ENCODE assay signal across 8 cellular contexts in the genomic region with DNA sequence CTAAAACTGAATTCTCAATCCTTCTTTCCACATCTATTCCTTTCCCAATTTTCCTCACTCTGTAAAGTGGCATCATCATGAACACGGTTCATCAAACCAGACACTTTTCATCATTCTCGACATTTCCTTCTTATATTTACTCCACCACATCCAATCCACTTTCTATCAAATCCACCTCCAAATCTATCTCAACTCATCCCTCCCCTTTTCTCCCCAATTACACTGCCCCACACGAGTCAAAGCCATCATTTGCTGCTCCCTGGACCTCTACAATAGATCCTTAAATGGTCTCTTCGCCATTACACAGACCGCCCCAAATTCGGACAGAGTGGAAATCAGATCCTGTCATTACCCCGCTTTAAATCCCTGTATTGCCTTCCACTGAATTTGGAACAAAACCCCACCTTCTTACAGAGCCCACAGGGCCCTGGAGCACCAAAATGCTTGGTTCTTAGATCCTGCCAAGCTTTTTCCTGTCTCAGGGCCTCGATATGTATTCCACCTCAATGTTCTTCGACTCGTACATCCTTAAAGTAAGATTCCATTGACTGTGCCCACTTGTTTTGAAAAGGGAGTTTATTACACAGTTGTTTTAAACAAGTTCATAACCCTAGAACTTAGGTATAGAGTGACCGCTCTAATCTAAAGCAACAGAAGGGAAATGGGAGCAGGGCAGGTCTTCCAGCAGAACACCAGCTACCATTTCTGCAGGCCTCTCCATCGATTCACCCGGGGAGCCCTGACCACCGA. TPM values are rescaled to one million over a fixed set of nuclear protein-coding genes. Genes with fewer than 3 reads are reported as not detected.
A peak's percentile ranks its signal among the peaks of the same experiment; 100 is the strongest.
DNase-seq lines count a peak whose midpoint lies in the region; ATAC-seq and TF ChIP-seq lines count a peak whose summit lies in the region.

No MANE protein-coding gene starts in this region.

- peaks cover 13% of the 10 kb centered on the region for H3K36me3 ChIP-seq in HUES64 (ENCODE audit: insufficient read depth, low read length)
- no peaks in the 10 kb centered on the region for H3K36me3 ChIP-seq in left lung
- H3K36me3 ChIP-seq in thoracic aorta = no peaks in the 10 kb centered on the region

- H3K27me3 Mint-ChIP-seq in CD4-positive, alpha-beta T cell = no peaks in the 10 kb centered on the region

- H3K4me3 ChIP-seq in HUES64 (ENCODE audit: low read length) = peak overlapping the region; percentile 92
- H3K4me3 ChIP-seq in left lung = peak overlapping the region; percentile 62 to 82
- peak overlapping the region; percentile 89 for H3K4me3 ChIP-seq in thoracic aorta

- WGBS in HUES64 = 25% methylated on average over 14 of the region's 14 CpGs

- H3K9ac ChIP-seq in HUES64 (ENCODE audit: low read depth, low read length) = peak overlapping the region; percentile 96

- peak overlapping the region; percentile 90 for H3K27ac ChIP-seq in CD4-positive, alpha-beta T cell (ENCODE audit: low read depth, low read length)
- H3K27ac ChIP-seq in HUES64 (ENCODE audit: low read depth, low read length) = peak overlapping the region; percentile 92; the same call in 1 of the 2 replicates
- H3K27ac ChIP-seq in angular gyrus (ENCODE audit: low read depth, low read length) = peak overlapping the region; percentile 97
- H3K27ac ChIP-seq in left lung = peak overlapping the region; percentile 97 to 99
- peak overlapping the region; percentile 90 to 97 for H3K27ac ChIP-seq in thoracic aorta

- CTCF ChIA-PET in CD4-positive, alpha-beta T cell (lab: Charles Lee) = no interaction called here

- peak overlapping the region; percentile 100 for H3K4me3 Mint-ChIP-seq in CD4-positive, alpha-beta T cell

- peaks cover 47% of the 10 kb centered on the region for H3K36me3 Mint-ChIP-seq in CD4-positive, alpha-beta T cell (ENCODE audit: low read depth)

- H3K4me1 ChIP-seq in HUES64 (ENCODE audit: insufficient read depth, low read length) (peaks cover 17% of the 10 kb centered on the region), left lung (peaks cover 4 to 32% of the 10 kb centered on the region in 2 donors), thoracic aorta (ENCODE audit: control insufficient read depth in 1 of 2, low read depth in 2 of 2) (peaks cover 8 to 25% of the 10 kb centered on the region in 2 donors)

- H3K9me3 Mint-ChIP-seq in CD4-positive, alpha-beta T cell = peaks cover 9% of the 10 kb centered on the region

- H3K27me3 ChIP-seq in CD4-positive, alpha-beta T cell (ENCODE audit: control insufficient read depth, insufficient read depth, low read length) = no peaks in the 10 kb centered on the region
- H3K27me3 ChIP-seq in HUES64 (ENCODE audit: insufficient read depth, low read length) = no peaks in the 10 kb centered on the region
- no peaks in the 10 kb centered on the region for H3K27me3 ChIP-seq in left lung
- H3K27me3 ChIP-seq in thoracic aorta (replicated peaks; ENCODE audit: insufficient read depth) = no peaks in the 10 kb centered on the region

- intact Hi-C loops in CD4-positive, alpha-beta T cell (cut with DNase I, micrococcal nuclease) = loop anchor here (5.0 to 10.0 kb wide), 4 partner anchors 60 to 868 kb away; a partner anchor contains a TSS
- intact Hi-C loops in left lung (cut with DNase I) = no loop called here

- H3K27ac Mint-ChIP-seq in CD4-positive, alpha-beta T cell = peak overlapping the region; percentile 87

- H3K9me3 ChIP-seq in CD4-positive, alpha-beta T cell (ENCODE audit: control insufficient read depth, low read length) = no peaks in the 10 kb centered on the region
- H3K9me3 ChIP-seq in HUES64 (ENCODE audit: insufficient read depth, low read depth, low read length) = peaks cover 23% of the 10 kb centered on the region
- H3K9me3 ChIP-seq in left lung = peaks cover 0 to 26% of the 10 kb centered on the region in 2 donors
- peaks cover 10% of the 10 kb centered on the region for H3K9me3 ChIP-seq in thoracic aorta

- ATAC-seq in CD4-positive, alpha-beta T cell (ENCODE audit: poor library complexity) = no peak
- ATAC-seq in left lung (no peak), thoracic aorta (ENCODE audit: insufficient number of reproducible peaks, low FRiP score, low read depth) (no peak), GM21360 (IDR thresholded peaks at IDR 0.05; ENCODE audit: unreplicated experiment) (no peak)

- no peak for TF ChIP-seq CTCF in CD4-positive, alpha-beta T cell (IDR thresholded peaks at IDR 0.05)
- TF ChIP-seq CTCF in left lung (IDR thresholded peaks at IDR 0.05) (no peak), thoracic aorta (IDR thresholded peaks at IDR 0.05) (no peak)

- H3K4me1 Mint-ChIP-seq in CD4-positive, alpha-beta T cell (ENCODE audit: low read depth) = peaks cover 56% of the 10 kb centered on the region

- no peak for DNase-seq in CD4-positive, alpha-beta T cell
- DNase-seq in left lung (no peak), thoracic aorta (ENCODE audit: low spot score) (no peak), COLO668 (lab: John Stamatoyannopoulos, UW; ENCODE audit: unreplicated experiment) (no peak), 8988T (no peak)

- POLR2A ChIA-PET in CD4-positive, alpha-beta T cell (lab: Charles Lee) = interaction anchor here (0.6 to 1.6 kb wide), 2 partner anchors 7 to 10 kb away, joined by 3 to 5 read pairs; no protein-coding TSS in a partner anchor

RNA-seq across cellular contexts. Expression of a gene that starts 0.8 kb away (rescaled TPM):
- total RNA-seq in CD4-positive, alpha-beta T cell = 1 to 10 TPM; 5.7 to 6.2 TPM
- 100 TPM for polyA plus RNA-seq in HUES64 (2013, experiment 1 of 2)
- polyA plus RNA-seq in HUES64 (2013, experiment 2 of 2) = 91.9 TPM
- total RNA-seq in left lung (10 to 100 TPM; 60.3 to 71.0 TPM), thoracic aorta (10 to 100 TPM; 20.3 to 26.5 TPM)

Comparison
In these comparisons a context has a peak if more than half of its experiments do, and no peak if none do; other contexts are left out.
1. intact Hi-C loops: an anchor here in CD4-positive, alpha-beta T cell (5.0 to 10.0 kb wide); none called in left lung.